Comparison of ENCODE assay signal across 22 cellular contexts in the genomic region with DNA sequence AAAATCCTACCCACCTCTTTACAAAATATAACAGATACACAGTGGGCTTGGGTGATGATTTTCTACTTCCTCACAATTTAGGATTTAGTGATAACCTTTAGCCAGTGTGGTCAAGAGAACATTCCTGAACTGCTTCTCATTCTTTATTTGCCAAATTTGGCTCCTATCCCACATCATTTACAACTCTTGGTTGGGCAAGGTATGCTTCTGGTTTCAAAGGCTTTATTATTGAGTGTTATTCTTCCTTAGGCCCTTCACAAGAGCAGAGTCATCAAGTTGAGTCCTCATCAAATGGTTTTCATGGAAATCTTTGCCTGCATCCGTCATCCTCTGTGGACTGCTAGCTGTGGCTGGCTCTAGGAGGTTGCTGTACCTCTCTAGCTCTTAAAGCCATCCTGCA.
DNase-seq lines count a peak whose midpoint lies in the region; ATAC-seq, FAIRE-seq and TF ChIP-seq lines count a peak whose summit lies in the region.
"Had no signal": no experiment of that assay in that cellular context is flagged by ENCODE, and none has a peak within 500 bp of the region (broad histone marks: within the 10 kb centered on the region; RNA-seq: fewer than 3 reads in every experiment).

No MANE protein-coding gene starts in this region.

- TF ChIP-seq CTCF in SK-N-SH (IDR thresholded peaks at IDR 0.05): no peak
- TF ChIP-seq CTCF in fibroblast of pulmonary artery (IDR thresholded peaks at IDR 0.05; ENCODE audit: low read length, missing control alignments): no peak

- H3K4me1 ChIP-seq in SK-N-SH (ENCODE audit: control insufficient read depth in 1 of 2, insufficient read depth in 2 of 2, low read depth in 1 of 2, low read length in 1 of 2): peaks cover 4 to 6% of the 10 kb centered on the region in 2 experiments; a peak in 3 of 4 replicates

- H3K9me2 ChIP-seq in SK-N-SH: no peaks in the 10 kb centered on the region

- no peak overlapping the region for H3K27ac ChIP-seq in SK-N-SH (ENCODE audit: low read depth in 2 of 2, low read length in 1 of 2)
- H3K27ac ChIP-seq: 22Rv1, C4-2B, thyroid gland had no signal

- ATAC-seq in SK-N-SH treated with all-trans-retinoic acid at 6 μM for 48 hours: peak; percentile 44; the same call in 1 of the 3 replicates
- ATAC-seq in HG02642 (IDR thresholded peaks at IDR 0.05; ENCODE audit: poor library complexity, unreplicated experiment): no peak
- ATAC-seq: activated CD8-positive, alpha-beta T cell treated with anti-CD3 and anti-CD28 coated beads for 36 hours; activated T-cell treated with anti-CD3 and anti-CD28 coated beads, Interleukin-2, amount 50 U/mL, for 4 hours; GM23338; K562; stimulated activated naive B cell treated with anti-CD40 and anti-IgM and Interleukin-4, amounts not matched to agents 10 μg/mL and 1 μg/mL and 100 μg/mL, for 72 hours; T-helper 17 cell had no signal

- no peaks in the 10 kb centered on the region for H3K79me2 ChIP-seq in SK-N-SH (ENCODE audit: insufficient read depth)

- H3K36me3 ChIP-seq in SK-N-SH (replicated peaks in 1 of 2; ENCODE audit: control insufficient read depth in 1 of 2, insufficient read depth in 2 of 2, low read length in 1 of 2): no peaks in the 10 kb centered on the region
- H3K36me3 ChIP-seq: thyroid gland had no signal

- peak; percentile 27 for FAIRE-seq in urothelium cell line (lab: Jason Lieb, UNC)
- FAIRE-seq: K562 had no signal

- H3K4me3 ChIP-seq in SK-N-SH (ENCODE audit: low read depth in 2 of 2, low read length in 1 of 2): no peak overlapping the region
- H3K4me3 ChIP-seq in fibroblast of pulmonary artery (replicated peaks; ENCODE audit: low read depth, low read length): no peak overlapping the region
- H3K4me3 ChIP-seq: GM23338, K562, thyroid gland had no signal

- TF ChIP-seq RAD21 in SK-N-SH (IDR thresholded peaks at IDR 0.05; ENCODE audit: low read length): no peak

- DNase-seq in SK-N-SH (no peak), SW480 (ENCODE audit: low spot score) (peak; percentile 17), fibroblast of pulmonary artery (ENCODE audit: low read depth) (peak; percentile 55), urothelium cell line (ENCODE audit: low spot score) (peak; percentile 71), COR-L47 (lab: John Stamatoyannopoulos, UW) (no peak), KBM-7 (no peak)
- DNase-seq: activated CD8-positive, alpha-beta T cell treated with anti-CD3 and anti-CD28 coated beads for 36 hours; activated T-cell treated with anti-CD3 and anti-CD28 coated beads, Interleukin-2, amount 50 U/mL, for 4 hours; effector memory CD4-positive, alpha-beta T cell; NCI-H2081; NCI-H510A treated with DMSO at 0.1 percent for 48 hours; SHP77 treated with DMSO at 0.1 percent for 48 hours; stimulated activated CD4-positive, alpha-beta T cell treated with anti-CD3 and anti-CD28 coated beads, Interleukin-15, amount 100 ng/mL, for 24 hours; stimulated activated naive B cell treated with anti-CD40 and anti-IgM and Interleukin-4, amounts not matched to agents 10 μg/mL and 1 μg/mL and 100 μg/mL, for 72 hours; T-helper 17 cell; thyroid gland had no signal

- H3K4me2 ChIP-seq in SK-N-SH: no peak overlapping the region
- H3K4me2 ChIP-seq: GM23338 had no signal

- no peak overlapping the region for H2AFZ ChIP-seq in SK-N-SH (ENCODE audit: low read depth)
- H2AFZ ChIP-seq: GM23338 had no signal

- no peaks in the 10 kb centered on the region for H3K9me3 ChIP-seq in SK-N-SH
- H3K9me3 ChIP-seq: thyroid gland had no signal

- in situ Hi-C loops in KBM-7 (cut with MboI; ENCODE audit: low pct_unique_long_range_greater_than_20kb, low sequenced_read_pairs): no loop called here

- H3K9ac ChIP-seq in SK-N-SH: no peak overlapping the region

- H3F3A ChIP-seq in SK-N-SH (replicated peaks; ENCODE audit: insufficient read depth): no peaks in the 10 kb centered on the region

- H3K27me3 ChIP-seq in SK-N-SH (ENCODE audit: insufficient read depth): no peaks in the 10 kb centered on the region
- H3K27me3 ChIP-seq: thyroid gland had no signal

- WGBS in SK-N-SH (ENCODE audit: low lambda C conversion rate): 78% methylated on average over 1 of the region's 1 CpG

- no peak for TF ChIP-seq EP300 in SK-N-SH (IDR thresholded peaks at IDR 0.05; ENCODE audit: borderline replicate concordance in 1 of 2, low read depth in 1 of 2, low read length in 1 of 2)

- H4K20me1 ChIP-seq in SK-N-SH (ENCODE audit: insufficient read depth): no peaks in the 10 kb centered on the region

- CTCF ChIA-PET in SK-N-SH (lab: Yijun Ruan, JAX): interaction anchor here (1.0 to 1.4 kb wide), 2 partner anchors 10 to 15 kb away, joined by 3 read pairs; no protein-coding TSS in a partner anchor

- POLR2A ChIA-PET in SK-N-SH (lab: Yijun Ruan, JAX): no interaction called here

TF ChIP-seq in SK-N-SH treated with all-trans-retinoic acid at 6 μM for 48 hours, 23 proteins besides CTCF, POLR2A, EP300 and RAD21:
- no peak for TF ChIP-seq ZNF565 (CRISPR knock-in tag; conservative IDR thresholded peaks at IDR 0.05; ENCODE audit: low read depth)
- TF ChIP-seq PATZ1 (CRISPR knock-in tag; IDR thresholded peaks at IDR 0.05; ENCODE audit: borderline replicate concordance): no peak
- TF ChIP-seq, protein P1, sequence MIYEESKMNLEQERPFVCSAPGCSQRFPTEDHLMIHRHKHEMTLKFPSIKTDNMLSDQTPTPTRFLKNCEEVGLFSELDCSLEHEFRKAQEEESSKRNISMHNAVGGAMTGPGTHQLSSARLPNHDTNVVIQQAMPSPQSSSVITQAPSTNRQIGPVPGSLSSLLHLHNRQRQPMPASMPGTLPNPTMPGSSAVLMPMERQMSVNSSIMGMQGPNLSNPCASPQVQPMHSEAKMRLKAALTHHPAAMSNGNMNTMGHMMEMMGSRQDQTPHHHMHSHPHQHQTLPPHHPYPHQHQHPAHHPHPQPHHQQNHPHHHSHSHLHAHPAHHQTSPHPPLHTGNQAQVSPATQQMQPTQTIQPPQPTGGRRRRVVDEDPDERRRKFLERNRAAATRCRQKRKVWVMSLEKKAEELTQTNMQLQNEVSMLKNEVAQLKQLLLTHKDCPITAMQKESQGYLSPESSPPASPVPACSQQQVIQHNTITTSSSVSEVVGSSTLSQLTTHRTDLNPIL (CRISPR knock-in tag; IDR thresholded peaks at IDR 0.05; ENCODE audit: low read depth): no peak
- TF ChIP-seq ARNTL (CRISPR knock-in tag; IDR thresholded peaks at IDR 0.05; ENCODE audit: borderline replicate concordance, low read depth): no peak
- TF ChIP-seq TOX (CRISPR knock-in tag; IDR thresholded peaks at IDR 0.05; ENCODE audit: borderline replicate concordance): no peak
- no peak for TF ChIP-seq SNAI2 (CRISPR knock-in tag; IDR thresholded peaks at IDR 0.05)
- 0 out of 2 replicates have a peak, but pooled peaks have one; percentile 25 for TF ChIP-seq ISL1 (CRISPR knock-in tag; IDR thresholded peaks at IDR 0.05)

TF ChIP-seq in SK-N-SH, 30 proteins besides CTCF, POLR2A, EP300 and RAD21 (continues in another document):
- TF ChIP-seq MEF2A (IDR thresholded peaks at IDR 0.05; ENCODE audit: borderline replicate concordance, low read depth): no peak
- no peak for TF ChIP-seq PBX3 (IDR thresholded peaks at IDR 0.05)
- no peak for TF ChIP-seq IRF3 (IDR thresholded peaks at IDR 0.05; ENCODE audit: low read depth, low read length)
- no peak for TF ChIP-seq SIN3A (IDR thresholded peaks at IDR 0.05; ENCODE audit: borderline replicate concordance, low read depth, low read length)
- no peak for TF ChIP-seq REST (IDR thresholded peaks at IDR 0.05; ENCODE audit: low read depth, low read length)
- TF ChIP-seq NFIC (IDR thresholded peaks at IDR 0.05; ENCODE audit: borderline replicate concordance): no peak
- no peak for TF ChIP-seq RXRA (IDR thresholded peaks at IDR 0.05; ENCODE audit: borderline replicate concordance, low read depth)
- no peak for TF ChIP-seq NRF1 (IDR thresholded peaks at IDR 0.05; ENCODE audit: low read depth, low read length)

Comparison
In these comparisons a context has a peak if more than half of its experiments do, and no peak if none do; other contexts are left out.
1. DNase-seq: peak in SW480 (single experiment), fibroblast of pulmonary artery (single experiment) and urothelium cell line (single experiment); none in SK-N-SH (single experiment), COR-L47 (single experiment) and KBM-7 (single experiment).